ENCODE assay signal across 10 cellular contexts in genomic region chr11:67615455-67616430, GRCh38. TPM values are rescaled to one million over a fixed set of nuclear protein-coding genes. Genes with fewer than 3 reads are reported as not detected.
DNase-seq lines count a peak whose midpoint lies in the region; ATAC-seq and TF ChIP-seq lines count a peak whose summit lies in the region.
"Had no signal": no experiment of that assay in that cellular context is flagged by ENCODE, and none has a peak within 500 bp of the region (broad histone marks: within the 10 kb centered on the region; RNA-seq: fewer than 3 reads in every experiment).

No MANE protein-coding gene starts in this region.

- H3K36me3 Mint-ChIP-seq in glutamatergic neuron (ENCODE audit: unreplicated experiment), result no peaks in the 10 kb centered on the region

- no peak for ATAC-seq in HG02759 (IDR thresholded peaks at IDR 0.05; ENCODE audit: unreplicated experiment)

- no peak overlapping the region for H3K4me3 Mint-ChIP-seq in glutamatergic neuron (ENCODE audit: unreplicated experiment)

- peak; percentile 44 for TF ChIP-seq CTCF in glutamatergic neuron (IDR thresholded peaks at IDR 0.05; ENCODE audit: partially characterized antibody, unreplicated experiment)

- DNase-seq in NCI-H524 (lab: John Stamatoyannopoulos, UW) (peak; percentile 26 to 41), NCI-H524 treated with DMSO at 0.1 percent for 48 hours (lab: John Stamatoyannopoulos, UW) (no peak), NCI-H2171 treated with DMSO at 0.1 percent for 48 hours (lab: John Stamatoyannopoulos, UW) (peak; percentile 63), glutamatergic neuron (peak; percentile 69), cerebellar cortex (ENCODE audit: low spot score) (no peak)
- DNase-seq in activated CD8-positive, alpha-beta memory T cell treated with anti-CD3 and anti-CD28 coated beads, Interleukin-2, amount 50 U/mL, for 4 hours, result peak; percentile 52
- peak; percentile 72 for DNase-seq in stimulated activated CD4-positive, alpha-beta T cell treated with anti-CD3 and anti-CD28 coated beads, Interleukin-1b, Interleukin-23, amount 100 ng/mL, for 48 hours

- peaks cover 3% of the 10 kb centered on the region for H3K9me3 Mint-ChIP-seq in glutamatergic neuron (ENCODE audit: unreplicated experiment)

- H3K27me3 Mint-ChIP-seq in glutamatergic neuron (ENCODE audit: unreplicated experiment), result peaks cover 9% of the 10 kb centered on the region

- H3K27ac Mint-ChIP-seq in glutamatergic neuron (ENCODE audit: unreplicated experiment), result no peak overlapping the region

- peaks cover 6% of the 10 kb centered on the region for H3K4me1 Mint-ChIP-seq in glutamatergic neuron (ENCODE audit: low read depth, unreplicated experiment)

RNA-seq across cellular contexts. Expression of gene NDUFV1, which starts 9.0 kb away (rescaled TPM):
- total RNA-seq in glutamatergic neuron (ENCODE audit: unreplicated experiment), result 216 TPM

RNA-seq across cellular contexts. Expression of gene NUDT8, which starts 14.0 kb away (rescaled TPM):
- total RNA-seq in glutamatergic neuron (ENCODE audit: unreplicated experiment), result 5.8 TPM

RNA-seq across cellular contexts. Expression of gene TBX10, which starts 23.8 kb away (rescaled TPM):
- not detected for total RNA-seq in glutamatergic neuron (ENCODE audit: unreplicated experiment)
- total RNA-seq: dermis microvascular lymphatic vessel endothelial cell, urinary bladder had no signal

RNA-seq across cellular contexts. Expression of gene GSTP1, which starts 32.1 kb away (rescaled TPM):
- total RNA-seq in glutamatergic neuron (ENCODE audit: unreplicated experiment), result 712 TPM

RNA-seq across cellular contexts. Expression of gene ACY3, which starts 34.8 kb away (rescaled TPM):
- not detected for total RNA-seq in glutamatergic neuron (ENCODE audit: unreplicated experiment)
- total RNA-seq: dermis microvascular lymphatic vessel endothelial cell, urinary bladder had no signal

Comparison
In these comparisons a context has a peak if more than half of its experiments do, and no peak if none do; other contexts are left out.
1. DNase-seq: peak in NCI-H524 (2 of 2), NCI-H2171 treated with DMSO at 0.1 percent for 48 hours (single experiment), activated CD8-positive, alpha-beta memory T cell treated with anti-CD3 and anti-CD28 coated beads, Interleukin-2, amount 50 U/mL, for 4 hours (single experiment), glutamatergic neuron (single experiment) and stimulated activated CD4-positive, alpha-beta T cell treated with anti-CD3 and anti-CD28 coated beads, Interleukin-1b, Interleukin-23, amount 100 ng/mL, for 48 hours (single experiment); none in NCI-H524 treated with DMSO at 0.1 percent for 48 hours (single experiment) and cerebellar cortex (single experiment).